18 cellular contexts compared by ENCODE assay signal in the genomic region with DNA sequence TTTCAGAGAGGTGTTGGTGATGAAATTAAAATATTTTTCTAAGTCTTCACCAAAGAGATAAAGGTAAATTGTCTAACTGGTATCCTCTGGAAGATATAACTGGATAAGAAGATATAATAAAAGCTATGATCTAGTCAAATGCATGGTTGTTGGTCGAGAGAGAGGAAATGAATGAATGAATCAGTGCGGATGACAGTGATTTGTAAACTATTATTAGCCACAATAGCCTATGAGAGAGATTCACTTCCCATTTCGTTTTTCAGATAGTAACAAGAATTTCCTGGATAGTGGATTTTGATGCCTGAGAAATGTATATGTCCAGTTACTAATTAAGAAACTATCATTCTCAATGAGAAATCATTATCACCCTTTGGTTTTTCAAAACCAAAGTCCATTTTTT.
"Had no signal": no experiment of that assay in that cellular context is flagged by ENCODE, and none has a peak within 500 bp of the region (broad histone marks: within the 10 kb centered on the region; RNA-seq: fewer than 3 reads in every experiment).

No MANE protein-coding gene starts in this region.

- H3K27ac Mint-ChIP-seq: activated CD4-positive, alpha-beta memory T cell treated with anti-CD3 and anti-CD28 coated beads for 36 hours; activated naive CD4-positive, alpha-beta T cell treated with anti-CD3 and anti-CD28 coated beads for 36 hours; activated naive CD8-positive, alpha-beta T cell treated with anti-CD3 and anti-CD28 coated beads, Interleukin-2, amount 10 ng/mL, durations not matched to agents 7 days and 5 days; naive thymus-derived CD4-positive, alpha-beta T cell; stimulated activated effector memory CD8-positive, alpha-beta T cell treated with anti-CD3 and anti-CD28 coated beads, Interleukin-12 subunit alpha, Interleukin-12 subunit beta, amount 100 ng/mL, for 72 hours; stimulated activated naive CD8-positive, alpha-beta T cell treated with anti-CD3 and anti-CD28 coated beads, Interleukin-15, amount 100 ng/mL, for 72 hours had no signal

- H3K4me1 Mint-ChIP-seq: neural crest cell; stimulated activated effector memory CD8-positive, alpha-beta T cell treated with anti-CD3 and anti-CD28 coated beads, Interleukin-12 subunit alpha, Interleukin-12 subunit beta, amount 100 ng/mL, for 72 hours; stimulated activated naive CD8-positive, alpha-beta T cell treated with anti-CD3 and anti-CD28 coated beads, Interleukin-15, amount 100 ng/mL, for 72 hours had no signal

- H3K4me3 Mint-ChIP-seq: activated CD4-positive, alpha-beta memory T cell treated with anti-CD3 and anti-CD28 coated beads for 36 hours; activated naive CD4-positive, alpha-beta T cell treated with anti-CD3 and anti-CD28 coated beads for 36 hours; activated naive CD8-positive, alpha-beta T cell treated with anti-CD3 and anti-CD28 coated beads, Interleukin-2, amount 10 ng/mL, durations not matched to agents 7 days and 5 days; naive thymus-derived CD4-positive, alpha-beta T cell; neural crest cell; stimulated activated effector memory CD8-positive, alpha-beta T cell treated with anti-CD3 and anti-CD28 coated beads, Interleukin-12 subunit alpha, Interleukin-12 subunit beta, amount 100 ng/mL, for 72 hours; stimulated activated naive CD8-positive, alpha-beta T cell treated with anti-CD3 and anti-CD28 coated beads, Interleukin-15, amount 100 ng/mL, for 72 hours had no signal

- ATAC-seq: naive thymus-derived CD4-positive, alpha-beta T cell; right lobe of liver; stimulated activated effector memory CD8-positive, alpha-beta T cell treated with anti-CD3 and anti-CD28 coated beads, Interleukin-12 subunit alpha, Interleukin-12 subunit beta, amount 100 ng/mL, for 72 hours; stimulated activated naive CD8-positive, alpha-beta T cell treated with anti-CD3 and anti-CD28 coated beads, Interleukin-15, amount 100 ng/mL, for 72 hours had no signal

- H3K36me3 Mint-ChIP-seq: activated CD4-positive, alpha-beta memory T cell treated with anti-CD3 and anti-CD28 coated beads for 36 hours; activated naive CD8-positive, alpha-beta T cell treated with anti-CD3 and anti-CD28 coated beads, Interleukin-2, amount 10 ng/mL, durations not matched to agents 7 days and 5 days had no signal

- H3K27me3 Mint-ChIP-seq: activated CD4-positive, alpha-beta memory T cell treated with anti-CD3 and anti-CD28 coated beads for 36 hours; activated naive CD8-positive, alpha-beta T cell treated with anti-CD3 and anti-CD28 coated beads, Interleukin-2, amount 10 ng/mL, durations not matched to agents 7 days and 5 days; naive thymus-derived CD4-positive, alpha-beta T cell; stimulated activated naive CD8-positive, alpha-beta T cell treated with anti-CD3 and anti-CD28 coated beads, Interleukin-15, amount 100 ng/mL, for 72 hours had no signal

- DNase-seq: activated CD4-positive, alpha-beta memory T cell treated with anti-CD3 and anti-CD28 coated beads for 36 hours; activated CD4-positive, alpha-beta T cell treated with anti-CD3 and anti-CD28 coated beads for 48 hours; activated naive CD4-positive, alpha-beta T cell treated with anti-CD3 and anti-CD28 coated beads for 36 hours; activated naive CD8-positive, alpha-beta T cell treated with anti-CD3 and anti-CD28 coated beads, Interleukin-2, amount 10 ng/mL, durations not matched to agents 7 days and 5 days; activated T-cell treated with anti-CD3 and anti-CD28 coated beads, Interleukin-2, amount 50 U/mL, for 48 hours; amygdala; cerebellar nuclear complex; effector CD8-positive, alpha-beta T cell; hippocampal formation; naive thymus-derived CD4-positive, alpha-beta T cell; occipital lobe; right lobe of liver; stimulated activated CD4-positive, alpha-beta T cell treated with anti-CD3 and anti-CD28 coated beads, Interleukin-2, amount 100 ng/mL, for 24 hours; stimulated activated naive CD8-positive, alpha-beta T cell treated with anti-CD3 and anti-CD28 coated beads, Interleukin-15, amount 100 ng/mL, for 72 hours; T-helper 2 cell; tibial artery had no signal

- H3K9me3 Mint-ChIP-seq: activated CD4-positive, alpha-beta memory T cell treated with anti-CD3 and anti-CD28 coated beads for 36 hours; activated naive CD4-positive, alpha-beta T cell treated with anti-CD3 and anti-CD28 coated beads for 36 hours; activated naive CD8-positive, alpha-beta T cell treated with anti-CD3 and anti-CD28 coated beads, Interleukin-2, amount 10 ng/mL, durations not matched to agents 7 days and 5 days; naive thymus-derived CD4-positive, alpha-beta T cell; neural crest cell; stimulated activated effector memory CD8-positive, alpha-beta T cell treated with anti-CD3 and anti-CD28 coated beads, Interleukin-12 subunit alpha, Interleukin-12 subunit beta, amount 100 ng/mL, for 72 hours; stimulated activated naive CD8-positive, alpha-beta T cell treated with anti-CD3 and anti-CD28 coated beads, Interleukin-15, amount 100 ng/mL, for 72 hours had no signal
